In genomic region chr12:60465060-60465459, GRCh38 we compare ENCODE assay signal across 11 cellular contexts.
"Had no signal": no experiment of that assay in that cellular context is flagged by ENCODE, and none has a peak within 500 bp of the region (broad histone marks: within the 10 kb centered on the region; RNA-seq: fewer than 3 reads in every experiment).

No MANE protein-coding gene starts in this region.

- H3K4me1 Mint-ChIP-seq: GM23338, H9 had no signal

- H3K9me3 ChIP-seq: HAP-1 had no signal

- H3K36me3 ChIP-seq: HAP-1 had no signal

- H3K9me3 Mint-ChIP-seq: GM23338, H9, HFFc6 had no signal

- H3K4me3 Mint-ChIP-seq: GM23338, H9, HFFc6 had no signal

- H3K27ac Mint-ChIP-seq: GM23338, H9, HFFc6 had no signal

- DNase-seq: GM23248, GOT3, H7, H9, HCEC 1CT, HFFc6 had no signal

- H3K4me3 ChIP-seq: GM23248, GM23338, HAP-1 had no signal

- ATAC-seq: GM23338, HCT116 had no signal

- FAIRE-seq: H1, H54 had no signal

- H3K9ac ChIP-seq: GM23248 had no signal

- H3K4me1 ChIP-seq: HAP-1 had no signal

- H3K27ac ChIP-seq: GM23248 had no signal

- H3K4me2 ChIP-seq: GM23338 had no signal

- H2AFZ ChIP-seq: GM23248 had no signal
